Comparison of ENCODE assay signal across 22 cellular contexts in the genomic region with DNA sequence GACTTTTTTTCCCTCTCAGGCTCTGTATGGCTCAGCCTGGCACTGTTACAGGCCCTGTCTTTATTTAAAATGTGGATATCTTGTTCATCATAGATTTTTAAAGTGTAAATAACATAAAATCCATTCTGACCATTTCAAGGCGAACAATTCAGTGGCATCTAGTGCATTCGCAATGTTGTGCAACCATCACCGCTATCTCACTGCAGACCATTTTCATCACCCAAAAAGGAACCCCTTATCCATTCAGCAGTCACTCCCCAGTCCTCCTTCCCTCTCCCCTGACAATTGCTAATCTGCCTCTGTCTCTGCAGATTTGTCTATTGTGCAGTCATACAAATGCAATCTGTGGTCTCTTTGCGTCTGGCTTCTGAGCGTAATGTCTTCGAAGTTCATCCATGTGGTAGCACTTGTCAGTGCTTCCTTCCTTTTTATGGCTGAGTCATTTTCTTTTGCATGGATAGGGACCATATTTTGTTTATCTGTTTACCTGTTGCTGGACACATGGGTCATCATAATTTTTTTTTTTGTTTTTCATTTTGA.
A peak's percentile ranks its signal among the peaks of the same experiment; 100 is the strongest.
DNase-seq lines count a peak whose midpoint lies in the region; ATAC-seq, FAIRE-seq and TF ChIP-seq lines count a peak whose summit lies in the region.
"Had no signal": no experiment of that assay in that cellular context is flagged by ENCODE, and none has a peak within 500 bp of the region (broad histone marks: within the 10 kb centered on the region; RNA-seq: fewer than 3 reads in every experiment).

No MANE protein-coding gene starts in this region.

- H3F3A ChIP-seq in neural progenitor cell (ENCODE audit: low read depth): peaks cover 9% of the 10 kb centered on the region

- H3K4me2 ChIP-seq in K562 (ENCODE audit: insufficient read depth, low read length): no peak overlapping the region
- H3K4me2 ChIP-seq in neural progenitor cell: peak overlapping the region; percentile 37
- H3K4me2 ChIP-seq: A549; BLaER1 treated with 17β-estradiol and CSF1 and Interleukin-3, amounts not matched to agents 10 nM and 100 nM had no signal

- intact Hi-C loops in activated naive CD4-positive, alpha-beta T cell treated with anti-CD3 and anti-CD28 coated beads for 36 hours (cut with micrococcal nuclease): no loop called here
- intact Hi-C loops in K562 (cut with micrococcal nuclease): no loop called here

- CTCF ChIA-PET in activated naive CD4-positive, alpha-beta T cell treated with anti-CD3 and anti-CD28 coated beads, Interleukin-2, amount 10 ng/mL, durations not matched to agents 7 days and 5 days (lab: Charles Lee): no interaction called here
- CTCF ChIA-PET in activated naive CD4-positive, alpha-beta T cell treated with anti-CD3 and anti-CD28 coated beads for 36 hours (lab: Charles Lee): no interaction called here
- CTCF ChIA-PET in K562 (lab: Yijun Ruan, JAX; ENCODE audit: low intra/inter-chr PET ratio) (no interaction called here), RWPE1 (lab: Yijun Ruan, JAX) (no interaction called here)
- CTCF ChIA-PET in activated CD4-positive, alpha-beta T cell treated with anti-CD3 and anti-CD28 coated beads, Interleukin-2, amount 10 ng/mL, durations not matched to agents 7 days and 5 days (lab: Charles Lee): interaction anchor here (0.6 kb wide), 1 partner anchor 1941 kb away, joined by 4 read pairs; no protein-coding TSS in a partner anchor

- H3K9me3 Mint-ChIP-seq in activated naive CD4-positive, alpha-beta T cell treated with anti-CD3 and anti-CD28 coated beads, Interleukin-2, amount 10 ng/mL, durations not matched to agents 7 days and 5 days: peaks cover 4% of the 10 kb centered on the region
- H3K9me3 Mint-ChIP-seq in activated naive CD4-positive, alpha-beta T cell treated with anti-CD3 and anti-CD28 coated beads for 36 hours: peaks cover 7% of the 10 kb centered on the region
- peaks cover 3% of the 10 kb centered on the region for H3K9me3 Mint-ChIP-seq in neural progenitor cell
- H3K9me3 Mint-ChIP-seq in activated CD4-positive, alpha-beta T cell treated with anti-CD3 and anti-CD28 coated beads, Interleukin-2, amount 10 ng/mL, durations not matched to agents 7 days and 5 days: peaks cover 2% of the 10 kb centered on the region

- BruUV-seq in K562 (replicated peaks; lab: Mats Ljungman, UMichigan): no TSS peak

- H3K27me3 Mint-ChIP-seq in activated naive CD4-positive, alpha-beta T cell treated with anti-CD3 and anti-CD28 coated beads, Interleukin-2, amount 10 ng/mL, durations not matched to agents 7 days and 5 days: peaks cover 8% of the 10 kb centered on the region
- peaks cover 16% of the 10 kb centered on the region for H3K27me3 Mint-ChIP-seq in activated naive CD4-positive, alpha-beta T cell treated with anti-CD3 and anti-CD28 coated beads for 36 hours (ENCODE audit: low read depth)
- H3K27me3 Mint-ChIP-seq in neural progenitor cell (ENCODE audit: insufficient read depth, low read depth): peaks cover 23% of the 10 kb centered on the region
- no peaks in the 10 kb centered on the region for H3K27me3 Mint-ChIP-seq in activated CD4-positive, alpha-beta T cell treated with anti-CD3 and anti-CD28 coated beads, Interleukin-2, amount 10 ng/mL, durations not matched to agents 7 days and 5 days

- H3K9me3 ChIP-seq in K562 (replicated peaks; ENCODE audit: control insufficient read depth, insufficient read depth, low read depth, low read length): no peaks in the 10 kb centered on the region; the same call in 1 of the 2 replicates
- peaks cover 4% of the 10 kb centered on the region for H3K9me3 ChIP-seq in neural progenitor cell (ENCODE audit: low read depth)
- H3K9me3 ChIP-seq: Caco-2 had no signal

- no peak overlapping the region for H3K4me3 Mint-ChIP-seq in activated naive CD4-positive, alpha-beta T cell treated with anti-CD3 and anti-CD28 coated beads, Interleukin-2, amount 10 ng/mL, durations not matched to agents 7 days and 5 days
- no peak overlapping the region for H3K4me3 Mint-ChIP-seq in activated naive CD4-positive, alpha-beta T cell treated with anti-CD3 and anti-CD28 coated beads for 36 hours
- no peak overlapping the region for H3K4me3 Mint-ChIP-seq in neural progenitor cell
- no peak overlapping the region for H3K4me3 Mint-ChIP-seq in activated CD4-positive, alpha-beta T cell treated with anti-CD3 and anti-CD28 coated beads, Interleukin-2, amount 10 ng/mL, durations not matched to agents 7 days and 5 days
- H3K4me3 Mint-ChIP-seq: B cell; CD4-positive, alpha-beta T cell; CD8-positive, alpha-beta T cell had no signal

- TF ChIP-seq POLR2A in K562 (conservative IDR thresholded peaks at IDR 0.05): no peak

- H3K36me3 Mint-ChIP-seq in activated naive CD4-positive, alpha-beta T cell treated with anti-CD3 and anti-CD28 coated beads, Interleukin-2, amount 10 ng/mL, durations not matched to agents 7 days and 5 days: no peaks in the 10 kb centered on the region
- no peaks in the 10 kb centered on the region for H3K36me3 Mint-ChIP-seq in activated naive CD4-positive, alpha-beta T cell treated with anti-CD3 and anti-CD28 coated beads for 36 hours (ENCODE audit: low read depth)
- no peaks in the 10 kb centered on the region for H3K36me3 Mint-ChIP-seq in neural progenitor cell
- no peaks in the 10 kb centered on the region for H3K36me3 Mint-ChIP-seq in activated CD4-positive, alpha-beta T cell treated with anti-CD3 and anti-CD28 coated beads, Interleukin-2, amount 10 ng/mL, durations not matched to agents 7 days and 5 days (ENCODE audit: low read depth)
- H3K36me3 Mint-ChIP-seq: CD8-positive, alpha-beta T cell had no signal

- H3K27me3 ChIP-seq in K562 (ENCODE audit: control insufficient read depth in 2 of 2, insufficient read depth in 2 of 2, low read length in 2 of 2) (peaks cover 0 to 13% of the 10 kb centered on the region in 2 experiments; a peak in 3 of 5 replicates), neural progenitor cell (no peaks in the 10 kb centered on the region)

- peak; percentile 47; the same call in 2 of the 3 replicates for ATAC-seq in K562
- ATAC-seq: A549; CD8-positive, alpha-beta T cell had no signal

- H3K4me3 ChIP-seq in K562 (no peak overlapping the region), neural progenitor cell (no peak overlapping the region)
- H3K4me3 ChIP-seq: A549; BLaER1 treated with 17β-estradiol and CSF1 and Interleukin-3, amounts not matched to agents 10 nM and 100 nM had no signal

- no peak overlapping the region for H3K27ac ChIP-seq in K562 (ENCODE audit: extremely low read depth, low read depth, low read length)
- no peak overlapping the region for H3K27ac ChIP-seq in neural progenitor cell
- no peak overlapping the region for H3K27ac ChIP-seq in RWPE1
- H3K27ac ChIP-seq: 22Rv1; A549; BLaER1 treated with 17β-estradiol and CSF1 and Interleukin-3, amounts not matched to agents 10 nM and 100 nM; C4-2B had no signal

- FAIRE-seq in K562 (lab: Jason Lieb, UNC): peak; percentile 60
- FAIRE-seq: A549, D721Med, G401.6, GM12891, GM19239 had no signal

- TF ChIP-seq CTCF in K562 (IDR thresholded peaks at IDR 0.05 in 2 of 3, conservative IDR thresholded peaks at IDR 0.05 in 1 of 3; ENCODE audit: insufficient read depth in 2 of 3, low read depth in 1 of 3, low read length in 3 of 3) (no peak), neural progenitor cell (IDR thresholded peaks at IDR 0.05) (no peak), RWPE1 (conservative IDR thresholded peaks at IDR 0.05; ENCODE audit: low read depth) (no peak)

- H3K4me1 ChIP-seq in K562 (replicated peaks in 1 of 2; ENCODE audit: control insufficient read depth in 2 of 2, insufficient read depth in 2 of 2, low read length in 2 of 2) (no peaks in the 10 kb centered on the region), neural progenitor cell (peaks cover 25% of the 10 kb centered on the region)
- H3K4me1 ChIP-seq: A549; BLaER1 treated with 17β-estradiol and CSF1 and Interleukin-3, amounts not matched to agents 10 nM and 100 nM; Caco-2 had no signal

- no peak for DNase-seq in activated naive CD4-positive, alpha-beta T cell treated with anti-CD3 and anti-CD28 coated beads, Interleukin-2, amount 10 ng/mL, durations not matched to agents 7 days and 5 days
- DNase-seq in activated naive CD4-positive, alpha-beta T cell treated with anti-CD3 and anti-CD28 coated beads for 36 hours: no peak
- no peak for DNase-seq in K562 (ENCODE audit: extremely low read depth in 1 of 4, low spot score in 3 of 4)
- no peak for DNase-seq in neural progenitor cell (ENCODE audit: low spot score)
- no peak for DNase-seq in RWPE1 (ENCODE audit: low spot score)
- DNase-seq in activated CD4-positive, alpha-beta T cell treated with anti-CD3 and anti-CD28 coated beads, Interleukin-2, amount 10 ng/mL, durations not matched to agents 7 days and 5 days: no peak
- DNase-seq: AML-193; Caco-2; Calu3; CD4-positive, alpha-beta T cell; CD8-positive, alpha-beta T cell; DMS79 treated with DMSO at 0.1 percent for 48 hours; GF-D8 had no signal

- peak overlapping the region; percentile 12 for H3K27ac Mint-ChIP-seq in activated naive CD4-positive, alpha-beta T cell treated with anti-CD3 and anti-CD28 coated beads, Interleukin-2, amount 10 ng/mL, durations not matched to agents 7 days and 5 days
- H3K27ac Mint-ChIP-seq in activated naive CD4-positive, alpha-beta T cell treated with anti-CD3 and anti-CD28 coated beads for 36 hours: no peak overlapping the region
- no peak overlapping the region for H3K27ac Mint-ChIP-seq in neural progenitor cell
- no peak overlapping the region for H3K27ac Mint-ChIP-seq in activated CD4-positive, alpha-beta T cell treated with anti-CD3 and anti-CD28 coated beads, Interleukin-2, amount 10 ng/mL, durations not matched to agents 7 days and 5 days
- H3K27ac Mint-ChIP-seq: B cell; CD4-positive, alpha-beta T cell; CD8-positive, alpha-beta T cell had no signal

- no peak overlapping the region for H2AFZ ChIP-seq in K562 (ENCODE audit: low read depth, low read length)
- H2AFZ ChIP-seq in neural progenitor cell (replicated peaks): no peak overlapping the region

- no peaks in the 10 kb centered on the region for H3K4me1 Mint-ChIP-seq in activated naive CD4-positive, alpha-beta T cell treated with anti-CD3 and anti-CD28 coated beads, Interleukin-2, amount 10 ng/mL, durations not matched to agents 7 days and 5 days
- H3K4me1 Mint-ChIP-seq in activated naive CD4-positive, alpha-beta T cell treated with anti-CD3 and anti-CD28 coated beads for 36 hours (ENCODE audit: low read depth): no peaks in the 10 kb centered on the region
- H3K4me1 Mint-ChIP-seq in neural progenitor cell: peaks cover 27% of the 10 kb centered on the region
- H3K4me1 Mint-ChIP-seq in activated CD4-positive, alpha-beta T cell treated with anti-CD3 and anti-CD28 coated beads, Interleukin-2, amount 10 ng/mL, durations not matched to agents 7 days and 5 days: no peaks in the 10 kb centered on the region
- H3K4me1 Mint-ChIP-seq: B cell had no signal

- H3K9ac ChIP-seq in K562 (ENCODE audit: insufficient read depth in 1 of 2, low read depth in 2 of 2, low read length in 2 of 2): no peak overlapping the region
- no peak overlapping the region for H3K9ac ChIP-seq in neural progenitor cell
- H3K9ac ChIP-seq: BLaER1 treated with 17β-estradiol and CSF1 and Interleukin-3, amounts not matched to agents 10 nM and 100 nM had no signal

- WGBS in K562 (ENCODE audit: insufficient coverage, low coverage, missing lambda C conversion rate): 4% methylated on average over 6 of the region's 6 CpGs

- POLR2A ChIA-PET in K562 (lab: Yijun Ruan, JAX) (no interaction called here), RWPE1 (lab: Yijun Ruan, JAX; ENCODE audit: low non-redundant PET) (no interaction called here)
- POLR2A ChIA-PET in activated CD4-positive, alpha-beta T cell treated with anti-CD3 and anti-CD28 coated beads, Interleukin-2, amount 10 ng/mL, durations not matched to agents 7 days and 5 days (lab: Charles Lee): no interaction called here

- no peaks in the 10 kb centered on the region for H3K79me2 ChIP-seq in K562 (ENCODE audit: control insufficient read depth, insufficient read depth, low read length)
- H3K79me2 ChIP-seq in neural progenitor cell (ENCODE audit: low read depth): no peaks in the 10 kb centered on the region

- TF ChIP-seq EP300 in K562 (IDR thresholded peaks at IDR 0.05; ENCODE audit: low read length): no peak

- no peaks in the 10 kb centered on the region for H4K20me1 ChIP-seq in K562 (replicated peaks; ENCODE audit: control insufficient read depth, insufficient read depth, low read length)
- H4K20me1 ChIP-seq in neural progenitor cell (ENCODE audit: low read depth): no peaks in the 10 kb centered on the region
- H4K20me1 ChIP-seq: BLaER1 treated with 17β-estradiol and CSF1 and Interleukin-3, amounts not matched to agents 10 nM and 100 nM had no signal

- no peak for TF ChIP-seq RAD21 in K562 (CRISPR knock-in tag; conservative IDR thresholded peaks at IDR 0.05 in 1 of 2, IDR thresholded peaks at IDR 0.05 in 1 of 2)

- no peaks in the 10 kb centered on the region for H3K36me3 ChIP-seq in K562 (ENCODE audit: control insufficient read depth, insufficient read depth, low read length)
- no peaks in the 10 kb centered on the region for H3K36me3 ChIP-seq in neural progenitor cell
- H3K36me3 ChIP-seq: BLaER1 treated with 17β-estradiol and CSF1 and Interleukin-3, amounts not matched to agents 10 nM and 100 nM had no signal

- no peaks in the 10 kb centered on the region for H3K9me1 ChIP-seq in K562 (ENCODE audit: control insufficient read depth, insufficient read depth, low read length)

- in situ Hi-C loops in K562 (cut with MboI): no loop called here
